In genomic region chr10:91298224-91298862, GRCh38 we compare ENCODE assay signal across 8 cellular contexts.
DNase-seq lines count a peak whose midpoint lies in the region; ATAC-seq and TF ChIP-seq lines count a peak whose summit lies in the region.

No MANE protein-coding gene starts in this region.

- no peak overlapping the region for H3K9ac ChIP-seq in colonic mucosa (ENCODE audit: low read depth in 2 of 2, low read length in 2 of 2)

- CTCF ChIA-PET in AG04450 (lab: Charles Lee) = interaction anchor here (0.5 to 7.3 kb wide), 94 partner anchors 9 to 625 kb away, joined by 3 to 112 read pairs (median 4); partner anchors contain the start of genes BTAF1 and PPP1R3C

- H3K27me3 ChIP-seq in AG04450 (ENCODE audit: control insufficient read depth, insufficient read depth, low read length) = no peaks in the 10 kb centered on the region
- H3K27me3 ChIP-seq in colonic mucosa = no peaks in the 10 kb centered on the region
- no peaks in the 10 kb centered on the region for H3K27me3 ChIP-seq in left lung

- H3K36me3 ChIP-seq in colonic mucosa = no peaks in the 10 kb centered on the region
- H3K36me3 ChIP-seq in left lung = no peaks in the 10 kb centered on the region

- DNase-seq in AG04450 (ENCODE audit: low read depth, low spot score) (peak; percentile 55), NCI-H345 treated with DMSO at 0.1 percent for 48 hours (lab: John Stamatoyannopoulos, UW; ENCODE audit: unreplicated experiment) (peak; percentile 48), colonic mucosa (peak; percentile 76), left lung (peak; percentile 79 to 86)
- DNase-seq in activated CD4-positive, alpha-beta T cell treated with anti-CD3 and anti-CD28 coated beads for 48 hours = peak; percentile 86
- peak; percentile 62 for DNase-seq in stimulated activated CD4-positive, alpha-beta T cell treated with anti-CD3 and anti-CD28 coated beads, Interleukin-2, amount 100 ng/mL, for 4 hours (ENCODE audit: low read depth)

- H3K4me3 ChIP-seq in AG04450 (ENCODE audit: low read depth, low read length) = peak overlapping the region; percentile 54
- peak overlapping the region; percentile 12 for H3K4me3 ChIP-seq in colonic mucosa
- peak overlapping the region; percentile 27 to 33 for H3K4me3 ChIP-seq in left lung

- no peaks in the 10 kb centered on the region for H3K9me3 ChIP-seq in AG04450 (ENCODE audit: control insufficient read depth, insufficient read depth, low read length)
- H3K9me3 ChIP-seq in colonic mucosa = no peaks in the 10 kb centered on the region
- H3K9me3 ChIP-seq in left lung = no peaks in the 10 kb centered on the region

- POLR2A ChIA-PET in AG04450 (lab: Yijun Ruan, JAX) = interaction anchor here (0.9 to 1.5 kb wide), 2 partner anchors 111 to 334 kb away, joined by 3 to 4 read pairs; partner anchors contain the start of gene PPP1R3C

- peak; percentile 76 for ATAC-seq in GM18873 (IDR thresholded peaks at IDR 0.05; ENCODE audit: low FRiP score, unreplicated experiment)
- ATAC-seq in HG03196 (IDR thresholded peaks at IDR 0.05; ENCODE audit: unreplicated experiment) = peak; percentile 94
- peak; percentile 99 for ATAC-seq in left lung

- peak overlapping the region; percentile 21 for H3K27ac ChIP-seq in AG04450 (ENCODE audit: low read depth, low read length)
- no peak overlapping the region for H3K27ac ChIP-seq in colonic mucosa
- H3K27ac ChIP-seq in left lung = peak overlapping the region; percentile 7 to 27

- intact Hi-C loops in colonic mucosa (cut with DNase I) = loop anchor here (10.0 kb wide), 1 partner anchor 336 kb away; the partner anchor contains the start of gene PPP1R3C
- intact Hi-C loops in left lung (cut with DNase I) = loop anchor here in 1 of 2 donors (5.0 kb wide), 1 partner anchor 64 kb away; no protein-coding TSS in a partner anchor

- H3K4me1 ChIP-seq in colonic mucosa (no peaks in the 10 kb centered on the region), left lung (peaks cover 0 to 11% of the 10 kb centered on the region in 2 donors)

- peak; percentile 95 for TF ChIP-seq CTCF in AG04450 (IDR thresholded peaks at IDR 0.05; ENCODE audit: low read depth, low read length)
- peak; percentile 94 for TF ChIP-seq CTCF in colonic mucosa (IDR thresholded peaks at IDR 0.05)
- peak; percentile 79 to 86 for TF ChIP-seq CTCF in left lung (IDR thresholded peaks at IDR 0.05)
